Comparison of ENCODE assay signal across 19 cellular contexts in genomic region chr3:135100349-135100741, GRCh38.
"Had no signal": no experiment of that assay in that cellular context is flagged by ENCODE, and none has a peak within 500 bp of the region (broad histone marks: within the 10 kb centered on the region; RNA-seq: fewer than 3 reads in every experiment).

No MANE protein-coding gene starts in this region.

- H3K9me3 ChIP-seq: gastroesophageal sphincter, heart left ventricle, left lung, prostate gland, right atrium auricular region, thyroid gland had no signal

- H3K36me3 ChIP-seq: cardiac muscle cell, gastroesophageal sphincter, heart left ventricle, left lung, prostate gland, right atrium auricular region, thyroid gland had no signal

- H3K4me3 ChIP-seq: cardiac muscle cell, gastroesophageal sphincter, heart left ventricle, left lung, prostate gland, right atrium auricular region, thyroid gland had no signal

- H3K27me3 ChIP-seq: gastroesophageal sphincter, left lung, right atrium auricular region, thyroid gland had no signal

- H3K4me1 ChIP-seq: gastroesophageal sphincter, heart left ventricle, left lung, prostate gland, right atrium auricular region, thyroid gland had no signal

- H3K27ac ChIP-seq: cardiac muscle cell, gastroesophageal sphincter, heart left ventricle, left lung, prostate gland, right atrium auricular region, thyroid gland had no signal

- DNase-seq: activated B cell treated with CpG ODN at 0.5 μM for 24 hours; activated CD4-positive, alpha-beta T cell treated with anti-CD3 and anti-CD28 coated beads, Interleukin-2, amount 10 ng/mL, durations not matched to agents 24 days and 14 days; activated CD8-positive, alpha-beta T cell treated with anti-CD3 and anti-CD28 coated beads for 36 hours; activated naive CD4-positive, alpha-beta T cell treated with Interleukin-2 at 50 U/mL for 16 hours; activated naive CD8-positive, alpha-beta T cell treated with anti-CD3 and anti-CD28 coated beads, Interleukin-2, amount 10 ng/mL, durations not matched to agents 7 days and 5 days; activated T-cell treated with anti-CD3 and anti-CD28 coated beads, Interleukin-2, amount 50 U/mL, for 24 hours; amygdala; effector CD8-positive, alpha-beta T cell; heart left ventricle; kidney; left lung; mammary epithelial cell; stimulated activated CD4-positive, alpha-beta T cell treated with anti-CD3 and anti-CD28 coated beads, Interleukin-2, amount 100 ng/mL, for 24 hours; stimulated activated naive CD4-positive, alpha-beta T cell treated with Interleukin-2 at 50 U/mL for 16 hours; thyroid gland had no signal
